15 cellular contexts compared by ENCODE assay signal in genomic region chr6:7644394-7644793, GRCh38. TPM values are rescaled to one million over a fixed set of nuclear protein-coding genes. Genes with fewer than 3 reads are reported as not detected.
DNase-seq lines count a peak whose midpoint lies in the region; ATAC-seq and TF ChIP-seq lines count a peak whose summit lies in the region.
"Had no signal": no experiment of that assay in that cellular context is flagged by ENCODE, and none has a peak within 500 bp of the region (broad histone marks: within the 10 kb centered on the region; RNA-seq: fewer than 3 reads in every experiment).

No MANE protein-coding gene starts in this region.

- ATAC-seq in HCT116, result no peak
- ATAC-seq in foreskin keratinocyte, result peak; percentile 89
- ATAC-seq in HG03045 (IDR thresholded peaks at IDR 0.05; ENCODE audit: unreplicated experiment), result no peak

- H3K4me1 ChIP-seq in HCT116 (ENCODE audit: control insufficient read depth in 1 of 2, insufficient read depth in 2 of 2, low read length in 2 of 2) (peaks cover 0 to 14% of the 10 kb centered on the region in 2 experiments; a peak in 2 of 4 replicates), foreskin keratinocyte (peaks cover 28% of the 10 kb centered on the region), transverse colon (peaks cover 0 to 6% (median 0%) of the 10 kb centered on the region in 4 donors)

- H3K4me2 ChIP-seq in HCT116 (ENCODE audit: low read length), result no peak overlapping the region

- no peak for TF ChIP-seq EP300 in transverse colon (IDR thresholded peaks at IDR 0.05; ENCODE audit: low read depth)

- H3K9me2 ChIP-seq in HCT116 (ENCODE audit: insufficient read depth), result 0 out of 2 replicates have a peak, but pooled peaks cover 3% of the 10 kb centered on the region

- TF ChIP-seq POLR2A in HCT116 (IDR thresholded peaks at IDR 0.05; ENCODE audit: borderline replicate concordance, extremely low read depth, insufficient read depth, insufficient read length) (no peak), transverse colon (IDR thresholded peaks at IDR 0.05) (no peak)

- POLR2A ChIA-PET in HCT116 (lab: Charles Lee), result no interaction called here
- POLR2A ChIA-PET in RWPE1 (lab: Yijun Ruan, JAX; ENCODE audit: low non-redundant PET), result no interaction called here

- intact Hi-C loops in HCT116 (cut with micrococcal nuclease) (no loop called here), transverse colon (cut with DNase I; ENCODE audit: low total_unique reads) (no loop called here)

- in situ Hi-C loops in transverse colon (cut with MboI; ENCODE audit: low pct_ligation_motif_present in 1 of 4, low pct_unique_long_range_greater_than_20kb in 1 of 4, low sequenced_read_pairs in 3 of 4), result no loop called here

- BruUV-seq in HCT116 (replicated peaks; lab: Mats Ljungman, UMichigan), result no TSS peak

- WGBS in transverse colon (ENCODE audit: low coverage in 1 of 2), 2 donors, result 96% methylated on average over 2 of the region's 2 CpGs; no CpG with 5 or more reads in 1 of the 2 donors

- no peak for TF ChIP-seq CTCF in HCT116 (IDR thresholded peaks at IDR 0.05 in 2 of 3, conservative IDR thresholded peaks at IDR 0.05 in 1 of 3; ENCODE audit: borderline replicate concordance in 1 of 3, insufficient read depth in 1 of 3, low read depth in 2 of 3, low read length in 2 of 3)
- TF ChIP-seq CTCF in RWPE1 (conservative IDR thresholded peaks at IDR 0.05; ENCODE audit: low read depth), result no peak
- no peak for TF ChIP-seq CTCF in foreskin keratinocyte (conservative IDR thresholded peaks at IDR 0.05)
- no peak for TF ChIP-seq CTCF in transverse colon (IDR thresholded peaks at IDR 0.05)

- CTCF ChIA-PET in HCT116 (lab: Charles Lee) (no interaction called here), RWPE1 (lab: Yijun Ruan, JAX) (interaction anchor here (0.6 kb wide), 1 partner anchor 74 kb away, joined by 4 read pairs; no protein-coding TSS in a partner anchor)

- no peak overlapping the region for H3K4me3 ChIP-seq in HCT116 (replicated peaks in 1 of 2; ENCODE audit: low read depth in 1 of 2, low read length in 2 of 2)
- no peak overlapping the region for H3K4me3 ChIP-seq in transverse colon

- H3K27ac ChIP-seq in HCT116 (ENCODE audit: low read depth, low read length) (no peak overlapping the region), RWPE1 (no peak overlapping the region), foreskin keratinocyte (peak overlapping the region; percentile 27), transverse colon (no peak overlapping the region)
- H3K27ac ChIP-seq: C4-2B, HL-60 had no signal

- TF ChIP-seq RAD21 in HCT116 (IDR thresholded peaks at IDR 0.05; ENCODE audit: low read depth), result no peak

- H3K9me3 ChIP-seq in HCT116 (ENCODE audit: control insufficient read depth in 1 of 2, insufficient read depth in 1 of 2, low read depth in 1 of 2, low read length in 2 of 2) (no peaks in the 10 kb centered on the region), transverse colon (no peaks in the 10 kb centered on the region)

- no peaks in the 10 kb centered on the region for H4K20me1 ChIP-seq in HCT116 (ENCODE audit: insufficient read depth)

- no peaks in the 10 kb centered on the region for H3K36me3 ChIP-seq in HCT116 (ENCODE audit: control insufficient read depth in 1 of 2, insufficient read depth in 2 of 2, low read length in 2 of 2)
- H3K36me3 ChIP-seq in transverse colon, result no peaks in the 10 kb centered on the region

- no peak overlapping the region for H2AFZ ChIP-seq in HCT116 (ENCODE audit: low read depth, low read length, poor library complexity, severe bottlenecking)

- H3K27me3 ChIP-seq in HCT116 (ENCODE audit: insufficient read depth, low read length) (no peaks in the 10 kb centered on the region), foreskin keratinocyte (no peaks in the 10 kb centered on the region), transverse colon (no peaks in the 10 kb centered on the region)

- H3K9ac ChIP-seq in HCT116 (ENCODE audit: low read length), result no peak overlapping the region

- H3K79me2 ChIP-seq in HCT116 (ENCODE audit: insufficient read depth, low read length), result no peaks in the 10 kb centered on the region

- DNase-seq in HCT116 (ENCODE audit: low read depth, low spot score) (no peak), RWPE1 (ENCODE audit: low spot score) (peak; percentile 82), foreskin keratinocyte (peak; percentile 77 to 92), transverse colon (peak; percentile 16), COLO829 (ENCODE audit: low spot score) (no peak), SHP77 (lab: John Stamatoyannopoulos, UW) (no peak)
- DNase-seq: DMS79 treated with DMSO at 0.1 percent for 48 hours, H9, NCI-H1105 treated with DMSO at 0.1 percent for 48 hours, NCI-H1694, NCI-H510A treated with DMSO at 0.1 percent for 48 hours, NCI-H774 had no signal

- RAD21 ChIA-PET in HCT116 (lab: Charles Lee; ENCODE audit: low non-redundant PET in 1 of 2, low total read pairs in 2 of 2, uncharacterized antibody in 2 of 2, unreplicated experiment in 2 of 2), result no interaction called here

TF ChIP-seq in HCT116, 20 proteins besides CTCF, POLR2A, EP300 and RAD21:
- TF ChIP-seq JUND (IDR thresholded peaks at IDR 0.05), result no peak
- TF ChIP-seq EZH2phosphoT487 (IDR thresholded peaks at IDR 0.05; ENCODE audit: borderline replicate concordance), result no peak
- TF ChIP-seq TCF7L2 (IDR thresholded peaks at IDR 0.05; ENCODE audit: borderline replicate concordance, extremely low read depth, insufficient read depth, insufficient read length), result no peak
- no peak for TF ChIP-seq CBX3 (IDR thresholded peaks at IDR 0.05; ENCODE audit: low read depth)
- TF ChIP-seq SP1 (IDR thresholded peaks at IDR 0.05; ENCODE audit: low read depth), result peak; percentile 12; the same call in 1 of the 2 replicates
- TF ChIP-seq POLR2AphosphoS5 (IDR thresholded peaks at IDR 0.05; ENCODE audit: low read depth, low read length), result no peak
- TF ChIP-seq EGR1 (IDR thresholded peaks at IDR 0.05; ENCODE audit: low read depth), result no peak
- TF ChIP-seq, protein P1, sequence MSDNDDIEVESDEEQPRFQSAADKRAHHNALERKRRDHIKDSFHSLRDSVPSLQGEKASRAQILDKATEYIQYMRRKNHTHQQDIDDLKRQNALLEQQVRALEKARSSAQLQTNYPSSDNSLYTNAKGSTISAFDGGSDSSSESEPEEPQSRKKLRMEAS (IDR thresholded peaks at IDR 0.05), result no peak

RNA-seq across cellular contexts. Expression of gene SNRNP48, which starts 54.4 kb away (rescaled TPM):
- total RNA-seq in HCT116 (2021; ENCODE audit: unreplicated experiment) (26.2 TPM), foreskin keratinocyte (12.0 and 12.2 TPM in 2 replicates), transverse colon (10 to 100 TPM in 3 of 4 donors, 1 to 10 TPM in 1; 7.9 to 31.8 (median 16.6) TPM)
- polyA plus RNA-seq in HCT116 (2012), result 7.7 and 12.1 TPM in 2 replicates
- 4.0 and 5.1 TPM in 2 replicates for polyA plus RNA-seq in foreskin keratinocyte

Comparison
In these comparisons a context has a peak if more than half of its experiments do, and no peak if none do; other contexts are left out.
1. DNase-seq: peak in RWPE1 (single experiment), foreskin keratinocyte (2 of 2) and transverse colon (single experiment); none in HCT116 (single experiment), COLO829 (single experiment) and SHP77 (0 of 2).